19 cellular contexts compared by ENCODE assay signal in the genomic region with DNA sequence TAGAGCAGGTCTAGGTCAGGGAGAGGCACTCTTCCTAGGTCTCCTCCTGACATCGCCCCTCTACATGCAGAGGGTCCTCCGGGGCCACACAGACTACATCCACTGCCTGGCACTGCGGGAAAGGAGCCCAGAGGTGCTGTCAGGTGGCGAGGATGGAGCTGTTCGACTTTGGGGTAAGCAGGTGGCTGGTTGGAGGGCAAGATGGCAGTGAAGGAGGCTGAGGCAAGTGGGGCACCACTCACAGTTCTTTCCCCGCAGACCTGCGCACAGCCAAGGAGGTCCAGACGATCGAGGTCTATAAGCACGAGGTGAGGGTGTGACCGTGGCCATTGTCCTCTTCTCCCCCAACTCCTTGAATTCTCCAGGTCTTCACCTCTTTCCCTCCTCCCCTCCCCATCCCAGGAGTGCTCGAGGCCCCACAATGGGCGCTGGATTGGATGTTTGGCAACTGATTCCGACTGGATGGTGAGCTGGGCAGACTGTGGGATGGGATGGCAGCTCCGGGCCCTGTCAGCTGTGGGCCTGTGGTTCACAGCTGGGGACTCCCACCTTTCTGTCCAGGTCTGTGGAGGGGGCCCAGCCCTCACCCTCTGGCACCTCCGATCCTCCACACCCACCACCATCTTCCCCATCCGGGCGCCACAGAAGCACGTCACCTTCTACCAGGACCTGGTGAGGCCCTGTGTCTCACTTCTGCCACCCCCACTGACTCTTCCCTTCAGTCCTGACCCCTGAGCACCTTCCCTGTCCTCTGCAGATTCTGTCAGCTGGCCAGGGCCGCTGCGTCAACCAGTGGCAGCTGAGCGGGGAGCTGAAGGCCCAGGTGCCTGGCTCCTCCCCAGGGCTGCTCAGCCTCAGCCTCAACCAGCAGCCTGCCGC. TPM values are rescaled to one million over a fixed set of nuclear protein-coding genes. Genes with fewer than 3 reads are reported as not detected.
A peak's percentile ranks its signal among the peaks of the same experiment; 100 is the strongest.
DNase-seq lines count a peak whose midpoint lies in the region; ATAC-seq and TF ChIP-seq lines count a peak whose summit lies in the region.
"Had no signal": no experiment of that assay in that cellular context is flagged by ENCODE, and none has a peak within 500 bp of the region (broad histone marks: within the 10 kb centered on the region; RNA-seq: fewer than 3 reads in every experiment).

No MANE protein-coding gene starts in this region.

- peak overlapping the region; percentile 22 for H3K27ac ChIP-seq in SJCRH30
- H3K27ac ChIP-seq: GM23248 had no signal

- H3K36me3 ChIP-seq in SJCRH30 (peaks cover 7% of the 10 kb centered on the region; the same call in 1 of the 2 replicates), mucosa of descending colon (ENCODE audit: low read depth) (no peaks in the 10 kb centered on the region)

- peaks cover 23% of the 10 kb centered on the region for H3K27me3 Mint-ChIP-seq in activated naive CD8-positive, alpha-beta T cell treated with anti-CD3 and anti-CD28 coated beads, Interleukin-2, amount 50 U/mL, for 24 hours
- peaks cover 33% of the 10 kb centered on the region for H3K27me3 Mint-ChIP-seq in activated naive CD8-positive, alpha-beta T cell treated with anti-CD3 and anti-CD28 coated beads for 36 hours
- H3K27me3 Mint-ChIP-seq in type B pancreatic cell = peaks cover 12% of the 10 kb centered on the region

- peaks cover 44% of the 10 kb centered on the region for H3K4me1 Mint-ChIP-seq in activated naive CD8-positive, alpha-beta T cell treated with anti-CD3 and anti-CD28 coated beads, Interleukin-2, amount 50 U/mL, for 24 hours
- H3K4me1 Mint-ChIP-seq in activated naive CD8-positive, alpha-beta T cell treated with anti-CD3 and anti-CD28 coated beads for 36 hours = peaks cover 33% of the 10 kb centered on the region
- H3K4me1 Mint-ChIP-seq in type B pancreatic cell (ENCODE audit: unreplicated experiment) = peaks cover 30% of the 10 kb centered on the region

- ATAC-seq in activated naive CD8-positive, alpha-beta T cell treated with anti-CD3 and anti-CD28 coated beads, Interleukin-2, amount 50 U/mL, for 24 hours = no peak
- no peak for ATAC-seq in mucosa of descending colon
- ATAC-seq in HG03045 (IDR thresholded peaks at IDR 0.05; ENCODE audit: unreplicated experiment) = no peak
- ATAC-seq: Panc1 had no signal

- peaks cover 35% of the 10 kb centered on the region for H3K4me1 ChIP-seq in SJCRH30
- H3K4me1 ChIP-seq in mucosa of descending colon (ENCODE audit: low read depth) = peaks cover 47% of the 10 kb centered on the region

- no peaks in the 10 kb centered on the region for H3K9me3 Mint-ChIP-seq in activated naive CD8-positive, alpha-beta T cell treated with anti-CD3 and anti-CD28 coated beads, Interleukin-2, amount 50 U/mL, for 24 hours
- H3K9me3 Mint-ChIP-seq in activated naive CD8-positive, alpha-beta T cell treated with anti-CD3 and anti-CD28 coated beads for 36 hours = no peaks in the 10 kb centered on the region
- H3K9me3 Mint-ChIP-seq in type B pancreatic cell = no peaks in the 10 kb centered on the region

- no peak overlapping the region for H3K4me3 ChIP-seq in SJCRH30
- no peak overlapping the region for H3K4me3 ChIP-seq in mucosa of descending colon
- H3K4me3 ChIP-seq: GM23248, MG63 had no signal

- H3K27me3 ChIP-seq in SJCRH30 = peaks cover 5% of the 10 kb centered on the region

- no peaks in the 10 kb centered on the region for H3K9me3 ChIP-seq in SJCRH30 (replicated peaks)
- no peaks in the 10 kb centered on the region for H3K9me3 ChIP-seq in mucosa of descending colon
- H3K9me3 ChIP-seq: MG63 had no signal

- no peak for DNase-seq in activated naive CD8-positive, alpha-beta T cell treated with anti-CD3 and anti-CD28 coated beads, Interleukin-2, amount 50 U/mL, for 24 hours
- DNase-seq in activated naive CD8-positive, alpha-beta T cell treated with anti-CD3 and anti-CD28 coated beads for 36 hours = no peak
- DNase-seq in SJCRH30 (no peak), mucosa of descending colon (peak in 2 of 3 donors; percentile 52 to 62), type B pancreatic cell (ENCODE audit: extremely low spot score, unreplicated experiment) (no peak), DMS53 (lab: John Stamatoyannopoulos, UW) (no peak)
- no peak for DNase-seq in stimulated activated CD4-positive, alpha-beta T cell treated with anti-CD3 and anti-CD28 coated beads, Interleukin-4, amount 100 ng/mL, for 24 hours
- DNase-seq: 8988T, COR-L47, GM23248, HFFc6, MG63, NCI-H1105, NCI-H1694 treated with DMSO at 0.1 percent for 48 hours, NCI-H446, NCI-H82, SHP77 treated with DMSO at 0.1 percent for 48 hours had no signal

- H3K27ac Mint-ChIP-seq in activated naive CD8-positive, alpha-beta T cell treated with anti-CD3 and anti-CD28 coated beads, Interleukin-2, amount 50 U/mL, for 24 hours = no peak overlapping the region
- no peak overlapping the region for H3K27ac Mint-ChIP-seq in activated naive CD8-positive, alpha-beta T cell treated with anti-CD3 and anti-CD28 coated beads for 36 hours
- H3K27ac Mint-ChIP-seq in type B pancreatic cell = peak overlapping the region; percentile 8

- peaks cover 8% of the 10 kb centered on the region for H3K36me3 Mint-ChIP-seq in activated naive CD8-positive, alpha-beta T cell treated with anti-CD3 and anti-CD28 coated beads, Interleukin-2, amount 50 U/mL, for 24 hours (ENCODE audit: low read depth)
- H3K36me3 Mint-ChIP-seq in activated naive CD8-positive, alpha-beta T cell treated with anti-CD3 and anti-CD28 coated beads for 36 hours = peaks cover 8% of the 10 kb centered on the region
- peaks cover 9% of the 10 kb centered on the region for H3K36me3 Mint-ChIP-seq in type B pancreatic cell

- intact Hi-C loops in mucosa of descending colon (cut with DNase I, micrococcal nuclease) = no loop called here

- TF ChIP-seq CTCF in mucosa of descending colon (IDR thresholded peaks at IDR 0.05) = no peak
- TF ChIP-seq CTCF in type B pancreatic cell (conservative IDR thresholded peaks at IDR 0.05) = no peak

- H3K4me3 Mint-ChIP-seq in activated naive CD8-positive, alpha-beta T cell treated with anti-CD3 and anti-CD28 coated beads, Interleukin-2, amount 50 U/mL, for 24 hours = peak overlapping the region; percentile 20
- H3K4me3 Mint-ChIP-seq in activated naive CD8-positive, alpha-beta T cell treated with anti-CD3 and anti-CD28 coated beads for 36 hours = no peak overlapping the region
- H3K4me3 Mint-ChIP-seq in type B pancreatic cell = no peak overlapping the region
- H3K4me3 Mint-ChIP-seq: HFFc6 had no signal

RNA-seq across cellular contexts. Expression of gene THOC6, which starts 3.0 kb away (rescaled TPM):
- 10 to 100 TPM; 48.7 to 53.1 TPM for total RNA-seq in activated naive CD8-positive, alpha-beta T cell treated with anti-CD3 and anti-CD28 coated beads for 36 hours
- total RNA-seq in SJCRH30 (2014; rRNA removed; shearing (Covaris generic)) = 25.5 and 29.4 TPM in 2 replicates
- total RNA-seq in mucosa of descending colon (10 to 100 TPM; 23.7 to 26.0 (median 25.7) TPM), type B pancreatic cell (ENCODE audit: low replicate concordance) (40.1 and 50.7 TPM in 2 replicates)

RNA-seq across cellular contexts. Expression of gene HCFC1R1, which starts 3.1 kb away (rescaled TPM):
- total RNA-seq in activated naive CD8-positive, alpha-beta T cell treated with anti-CD3 and anti-CD28 coated beads for 36 hours = 10 to 100 TPM; 23.4 to 23.7 TPM
- 16.8 and 18.9 TPM in 2 replicates for total RNA-seq in SJCRH30 (2014; rRNA removed; shearing (Covaris generic))
- 10 to 100 TPM; 19.7 to 33.3 (median 26.5) TPM for total RNA-seq in mucosa of descending colon
- 34.8 and 49.4 TPM in 2 replicates for total RNA-seq in type B pancreatic cell (ENCODE audit: low replicate concordance)

RNA-seq across cellular contexts. Expression of gene TNFRSF12A, which starts 6.7 kb away (rescaled TPM):
- 1 to 10 TPM; 1.2 to 1.5 TPM for total RNA-seq in activated naive CD8-positive, alpha-beta T cell treated with anti-CD3 and anti-CD28 coated beads for 36 hours
- 29.0 and 32.1 TPM in 2 replicates for total RNA-seq in SJCRH30 (2014; rRNA removed; shearing (Covaris generic))
- total RNA-seq in mucosa of descending colon (1 to 10 TPM; 5.4 to 8.6 (median 6.7) TPM), type B pancreatic cell (ENCODE audit: low replicate concordance) (24.0 and 55.5 TPM in 2 replicates)

RNA-seq across cellular contexts. Expression of gene CLDN6, which starts 8.9 kb away (rescaled TPM):
- total RNA-seq in activated naive CD8-positive, alpha-beta T cell treated with anti-CD3 and anti-CD28 coated beads for 36 hours = not detected
- not detected in 2 replicates for total RNA-seq in SJCRH30 (2014; rRNA removed; shearing (Covaris generic))
- total RNA-seq in mucosa of descending colon (not detected), type B pancreatic cell (ENCODE audit: low replicate concordance) (98.9 and 243 TPM in 2 replicates)
- total RNA-seq: GM23248 had no signal

RNA-seq across cellular contexts. Expression of gene BICDL2, which starts 9.9 kb away (rescaled TPM):
- total RNA-seq in activated naive CD8-positive, alpha-beta T cell treated with anti-CD3 and anti-CD28 coated beads for 36 hours = under 1 TPM; 0.31 to 0.56 TPM
- total RNA-seq in SJCRH30 (2014; rRNA removed; shearing (Covaris generic)) = not detected in 2 replicates
- 100 to 1,000 TPM in 1 of 3 donors, 10 to 100 TPM in 2; 49.1 to 102 (median 75.5) TPM for total RNA-seq in mucosa of descending colon
- total RNA-seq in type B pancreatic cell (ENCODE audit: low replicate concordance) = 15.2 and 28.6 TPM in 2 replicates
- total RNA-seq: HFFc6 had no signal

Comparison
In these comparisons a context has a peak if more than half of its experiments do, and no peak if none do; other contexts are left out.
1. DNase-seq: peak in mucosa of descending colon (2 of 3); none in activated naive CD8-positive, alpha-beta T cell treated with anti-CD3 and anti-CD28 coated beads, Interleukin-2, amount 50 U/mL, for 24 hours (single experiment), activated naive CD8-positive, alpha-beta T cell treated with anti-CD3 and anti-CD28 coated beads for 36 hours (single experiment), SJCRH30 (0 of 2), type B pancreatic cell (single experiment), DMS53 (single experiment) and stimulated activated CD4-positive, alpha-beta T cell treated with anti-CD3 and anti-CD28 coated beads, Interleukin-4, amount 100 ng/mL, for 24 hours (single experiment).